In the genomic region with DNA sequence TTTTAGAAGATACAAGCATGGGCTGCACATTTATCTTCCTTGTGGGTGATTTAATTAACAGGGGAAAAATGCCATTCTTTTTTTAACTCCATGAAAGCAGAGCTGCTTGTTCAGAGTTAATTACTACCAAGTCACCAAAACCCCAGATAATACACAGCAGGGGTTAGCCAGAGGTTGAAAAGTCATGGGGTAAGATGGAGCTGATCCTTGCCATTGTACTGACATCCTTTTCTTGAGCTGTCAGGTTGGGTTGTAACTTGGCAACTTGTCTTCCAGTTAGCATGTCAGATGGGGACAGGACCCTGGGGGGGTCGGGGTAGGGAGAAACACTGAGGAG, we compare ENCODE assay signal across 13 cellular contexts.
DNase-seq lines count a peak whose midpoint lies in the region; ATAC-seq and TF ChIP-seq lines count a peak whose summit lies in the region.
"Had no signal": no experiment of that assay in that cellular context is flagged by ENCODE, and none has a peak within 500 bp of the region (broad histone marks: within the 10 kb centered on the region; RNA-seq: fewer than 3 reads in every experiment).

No MANE protein-coding gene starts in this region.

- H3K27ac Mint-ChIP-seq in nephron progenitor cell = peak overlapping the region; percentile 94
- H3K27ac Mint-ChIP-seq: CD8-positive, alpha-beta memory T cell; IgD-negative memory B cell had no signal

- H2AFZ ChIP-seq in hepatocyte = no peak overlapping the region

- H3K4me3 ChIP-seq in hepatocyte = no peak overlapping the region
- H3K4me3 ChIP-seq: A549, GM12878 had no signal

- CTCF ChIA-PET in RWPE1 (lab: Yijun Ruan, JAX) = no interaction called here

- 73% methylated on average over 1 of the region's 1 CpG for WGBS in hepatocyte (ENCODE audit: low lambda C conversion rate, missing lambda C conversion rate)

- no peaks in the 10 kb centered on the region for H3K9me2 ChIP-seq in hepatocyte (replicated peaks; ENCODE audit: insufficient read depth)

- H3K9me3 Mint-ChIP-seq in nephron progenitor cell = peaks cover 52% of the 10 kb centered on the region

- POLR2A ChIA-PET in RWPE1 (lab: Yijun Ruan, JAX; ENCODE audit: low non-redundant PET) = no interaction called here

- H4K20me1 ChIP-seq in hepatocyte (ENCODE audit: insufficient read depth, poor library complexity, severe bottlenecking) = no peaks in the 10 kb centered on the region

- H3K4me1 Mint-ChIP-seq in nephron progenitor cell = peaks cover 57% of the 10 kb centered on the region

- no peaks in the 10 kb centered on the region for H3K36me3 ChIP-seq in hepatocyte (replicated peaks; ENCODE audit: insufficient read depth, low read depth)

- TF ChIP-seq CTCF in hepatocyte (IDR thresholded peaks at IDR 0.05; ENCODE audit: poor library complexity) = no peak
- TF ChIP-seq CTCF in nephron progenitor cell (IDR thresholded peaks at IDR 0.05) = no peak
- TF ChIP-seq CTCF in RWPE1 (conservative IDR thresholded peaks at IDR 0.05; ENCODE audit: low read depth) = no peak

- no peaks in the 10 kb centered on the region for H3K27me3 Mint-ChIP-seq in nephron progenitor cell (ENCODE audit: low read depth, poor library complexity)
- H3K27me3 Mint-ChIP-seq: CD8-positive, alpha-beta memory T cell; IgD-negative memory B cell had no signal

- no peak overlapping the region for H3K4me2 ChIP-seq in hepatocyte
- H3K4me2 ChIP-seq: A549 had no signal

- H3K36me3 Mint-ChIP-seq in nephron progenitor cell (ENCODE audit: low read depth) = peaks cover 48% of the 10 kb centered on the region

- H3K4me1 ChIP-seq in hepatocyte (ENCODE audit: insufficient read depth) = peaks cover 6% of the 10 kb centered on the region
- H3K4me1 ChIP-seq: A549, Caco-2 had no signal

- no peaks in the 10 kb centered on the region for H3K79me2 ChIP-seq in hepatocyte

- no peak overlapping the region for H3K4me3 Mint-ChIP-seq in nephron progenitor cell
- H3K4me3 Mint-ChIP-seq: CD14-positive monocyte; CD8-positive, alpha-beta memory T cell had no signal

- H3K27ac ChIP-seq in hepatocyte (peak overlapping the region; percentile 58), RWPE1 (no peak overlapping the region)
- H3K27ac ChIP-seq: A549 had no signal

- H3K27me3 ChIP-seq in hepatocyte = no peaks in the 10 kb centered on the region

- peaks cover 17% of the 10 kb centered on the region for H3K9me3 ChIP-seq in hepatocyte (ENCODE audit: low read depth)
- H3K9me3 ChIP-seq: A549, Caco-2 had no signal

- DNase-seq in SK-N-DZ (ENCODE audit: low spot score) = peak; percentile 60
- DNase-seq in hepatocyte (ENCODE audit: low spot score) = no peak
- DNase-seq in nephron progenitor cell = no peak
- DNase-seq in RWPE1 (ENCODE audit: low spot score) = no peak
- no peak for DNase-seq in DMS79 treated with DMSO at 0.1 percent for 48 hours (lab: John Stamatoyannopoulos, UW)
- DNase-seq in stimulated activated CD4-positive, alpha-beta T cell treated with anti-CD3 and anti-CD28 coated beads, Interleukin-2, amount 100 ng/mL, for 48 hours = no peak
- DNase-seq: CD8-positive, alpha-beta memory T cell had no signal

- no peak for ATAC-seq in HG02970 (IDR thresholded peaks at IDR 0.05; ENCODE audit: low FRiP score, unreplicated experiment)
- ATAC-seq: A549, GM12878 had no signal
